In genomic region chr6:114162691-114163090, GRCh38 we compare ENCODE assay signal across 26 cellular contexts.
"Had no signal": no experiment of that assay in that cellular context is flagged by ENCODE, and none has a peak within 500 bp of the region (broad histone marks: within the 10 kb centered on the region; RNA-seq: fewer than 3 reads in every experiment).

No MANE protein-coding gene starts in this region.

- H3K4me1 ChIP-seq: esophagus squamous epithelium, gastrocnemius medialis, heart right ventricle, left lung, lower lobe of right lung had no signal

- ATAC-seq: effector memory CD8-positive, alpha-beta T cell; esophagus mucosa; gastrocnemius medialis; heart right ventricle; left cardiac atrium; left lung; left ventricle myocardium superior; lower lobe of right lung; mucosa of descending colon; naive thymus-derived CD8-positive, alpha-beta T cell had no signal

- H3K36me3 ChIP-seq: esophagus squamous epithelium, gastrocnemius medialis, heart right ventricle, left lung, lower lobe of right lung had no signal

- H3K27ac ChIP-seq: epithelial cell of prostate, esophagus squamous epithelium, gastrocnemius medialis, heart right ventricle, left lung, lower lobe of right lung had no signal

- H3K4me3 ChIP-seq: esophagus squamous epithelium, gastrocnemius medialis, heart right ventricle, left lung, lower lobe of right lung, mucosa of descending colon had no signal

- H3K27me3 ChIP-seq: esophagus squamous epithelium, gastrocnemius medialis, left lung had no signal

- FAIRE-seq: endometrium, islet of Langerhans, keratinocyte had no signal

- H3K9me3 ChIP-seq: esophagus squamous epithelium, gastrocnemius medialis, heart right ventricle, left lung, lower lobe of right lung, mucosa of descending colon had no signal

- DNase-seq: cortex of kidney; effector CD8-positive, alpha-beta T cell; effector memory CD8-positive, alpha-beta T cell; endodermal cell; erythroblast; esophagus squamous epithelium; foreskin fibroblast; foreskin melanocyte; gastrocnemius medialis; glutamatergic neuron; head of caudate nucleus; heart right ventricle; hippocampal formation; left cardiac atrium; left lung; left ventricle myocardium superior; lower lobe of right lung; mesenchymal stem cell; mucosa of descending colon; naive B cell; naive thymus-derived CD8-positive, alpha-beta T cell had no signal
